In genomic region chr13:50448535-50448981, GRCh38 we compare ENCODE assay signal across 14 cellular contexts.
DNase-seq lines count a peak whose midpoint lies in the region; ATAC-seq, FAIRE-seq and TF ChIP-seq lines count a peak whose summit lies in the region.
"Had no signal": no experiment of that assay in that cellular context is flagged by ENCODE, and none has a peak within 500 bp of the region (broad histone marks: within the 10 kb centered on the region; RNA-seq: fewer than 3 reads in every experiment).

No MANE protein-coding gene starts in this region.

- FAIRE-seq in endothelial cell of umbilical vein (lab: Jason Lieb, UNC): peak; percentile 88

- H3K9ac ChIP-seq in endothelial cell of umbilical vein (replicated peaks; ENCODE audit: extremely low read depth, insufficient read depth, low read length): peak overlapping the region; percentile 44

- H3K27me3 ChIP-seq in heart left ventricle (no peaks in the 10 kb centered on the region), right cardiac atrium (ENCODE audit: control insufficient read depth, insufficient read depth) (no peaks in the 10 kb centered on the region), endothelial cell of umbilical vein (ENCODE audit: control insufficient read depth in 2 of 2, insufficient read depth in 2 of 2, low read length in 2 of 2) (no peaks in the 10 kb centered on the region)
- H3K27me3 ChIP-seq: gastroesophageal sphincter, stomach had no signal

- dilution Hi-C loops in endothelial cell of umbilical vein (cut with MboI; ENCODE audit: extremely low pct_ligation_motif_present, low sequenced_read_pairs): no loop called here

- TF ChIP-seq CTCF in heart left ventricle (IDR thresholded peaks at IDR 0.05) (no peak), endothelial cell of umbilical vein (IDR thresholded peaks at IDR 0.05; ENCODE audit: extremely low read depth in 1 of 2, insufficient read depth in 1 of 2, low read depth in 1 of 2, low read length in 2 of 2) (no peak)

- H3K9me3 ChIP-seq in heart left ventricle (no peaks in the 10 kb centered on the region), right cardiac atrium (ENCODE audit: control insufficient read depth, low read length) (no peaks in the 10 kb centered on the region), endothelial cell of umbilical vein (replicated peaks; ENCODE audit: control insufficient read depth, insufficient read depth, low read length) (no peaks in the 10 kb centered on the region)
- H3K9me3 ChIP-seq: gastroesophageal sphincter, stomach had no signal

- H3K27ac Mint-ChIP-seq in activated naive CD8-positive, alpha-beta T cell treated with anti-CD3 and anti-CD28 coated beads, Interleukin-2, amount 50 U/mL, for 24 hours: no peak overlapping the region
- H3K27ac Mint-ChIP-seq in activated CD4-positive, alpha-beta memory T cell treated with anti-CD3 and anti-CD28 coated beads, Interleukin-2, amount 10 ng/mL, durations not matched to agents 7 days and 5 days: no peak overlapping the region
- H3K27ac Mint-ChIP-seq: activated CD4-positive, alpha-beta memory T cell treated with anti-CD3 and anti-CD28 coated beads for 36 hours; naive thymus-derived CD4-positive, alpha-beta T cell had no signal

- peak overlapping the region; percentile 87 for H2AFZ ChIP-seq in endothelial cell of umbilical vein (ENCODE audit: low read depth, low read length)

- H3K27ac ChIP-seq in heart left ventricle: peak overlapping the region in 8 of 12 donors; percentile 21 to 54 (median 45)
- H3K27ac ChIP-seq in right cardiac atrium (ENCODE audit: low read length): no peak overlapping the region
- H3K27ac ChIP-seq in endothelial cell of umbilical vein (ENCODE audit: insufficient read depth, low read depth, low read length): peak overlapping the region; percentile 94
- H3K27ac ChIP-seq: gastroesophageal sphincter, stomach had no signal

- intact Hi-C loops in heart left ventricle (cut with DNase I) (no loop called here), right cardiac atrium (cut with DNase I) (no loop called here), endothelial cell of umbilical vein (cut with micrococcal nuclease) (loop anchor here (1.0 to 10.0 kb wide), 7 partner anchors 27 to 367 kb away; no protein-coding TSS in a partner anchor)

- H3K36me3 Mint-ChIP-seq in activated naive CD8-positive, alpha-beta T cell treated with anti-CD3 and anti-CD28 coated beads, Interleukin-2, amount 50 U/mL, for 24 hours (ENCODE audit: low read depth): no peaks in the 10 kb centered on the region
- no peaks in the 10 kb centered on the region for H3K36me3 Mint-ChIP-seq in activated CD4-positive, alpha-beta memory T cell treated with anti-CD3 and anti-CD28 coated beads, Interleukin-2, amount 10 ng/mL, durations not matched to agents 7 days and 5 days (ENCODE audit: low read depth)
- H3K36me3 Mint-ChIP-seq: activated CD4-positive, alpha-beta memory T cell treated with anti-CD3 and anti-CD28 coated beads for 36 hours had no signal

- 42 to 74% (median 66%) methylated on average over 1 of the region's 1 CpG for WGBS in heart left ventricle, 4 donors
- 49% methylated on average over 1 of the region's 1 CpG for WGBS in right cardiac atrium

- BruUV-seq in endothelial cell of umbilical vein (replicated peaks; lab: Mats Ljungman, UMichigan): no TSS peak

- H3K79me2 ChIP-seq in endothelial cell of umbilical vein (ENCODE audit: control insufficient read depth, insufficient read depth, low read length): no peaks in the 10 kb centered on the region

- H3K4me3 ChIP-seq in heart left ventricle (no peak overlapping the region), right cardiac atrium (ENCODE audit: low read length) (no peak overlapping the region), endothelial cell of umbilical vein (replicated peaks in 1 of 3; ENCODE audit: insufficient read depth in 1 of 3, low read depth in 1 of 3, low read length in 3 of 3) (no peak overlapping the region)
- H3K4me3 ChIP-seq: gastroesophageal sphincter, stomach had no signal

- no peaks in the 10 kb centered on the region for H3K9me1 ChIP-seq in endothelial cell of umbilical vein (replicated peaks; ENCODE audit: control insufficient read depth, extremely low read depth, insufficient read depth, low read length)

- no peak for TF ChIP-seq POLR2A in heart left ventricle (IDR thresholded peaks at IDR 0.05)
- peak; percentile 65 for TF ChIP-seq POLR2A in endothelial cell of umbilical vein (IDR thresholded peaks at IDR 0.05; ENCODE audit: low read depth, low read length)

- no peaks in the 10 kb centered on the region for H3K9me3 Mint-ChIP-seq in activated naive CD8-positive, alpha-beta T cell treated with anti-CD3 and anti-CD28 coated beads, Interleukin-2, amount 50 U/mL, for 24 hours
- H3K9me3 Mint-ChIP-seq in activated CD4-positive, alpha-beta memory T cell treated with anti-CD3 and anti-CD28 coated beads, Interleukin-2, amount 10 ng/mL, durations not matched to agents 7 days and 5 days: no peaks in the 10 kb centered on the region
- H3K9me3 Mint-ChIP-seq: activated CD4-positive, alpha-beta memory T cell treated with anti-CD3 and anti-CD28 coated beads for 36 hours; naive thymus-derived CD4-positive, alpha-beta T cell had no signal

- POLR2A ChIA-PET in endothelial cell of umbilical vein (lab: Charles Lee): interaction anchor here (0.8 to 1.9 kb wide), 2 partner anchors 38 to 451 kb away, joined by 3 read pairs; partner anchors contain the start of gene TRIM13
- POLR2A ChIA-PET in activated CD4-positive, alpha-beta memory T cell treated with anti-CD3 and anti-CD28 coated beads, Interleukin-2, amount 10 ng/mL, durations not matched to agents 7 days and 5 days (lab: Charles Lee): no interaction called here

- DNase-seq in heart left ventricle (no peak), right cardiac atrium (no peak), NCI-H345 treated with DMSO at 0.1 percent for 48 hours (lab: John Stamatoyannopoulos, UW; ENCODE audit: unreplicated experiment) (peak; percentile 26), endothelial cell of umbilical vein (ENCODE audit: low read depth, low spot score) (peak; percentile 97), renal cortical epithelial cell (ENCODE audit: low read depth) (peak; percentile 93), activated T-cell treated with anti-CD3 and anti-CD28 coated beads for 4 hours (no peak)
- no peak for DNase-seq in activated naive CD8-positive, alpha-beta T cell treated with anti-CD3 and anti-CD28 coated beads, Interleukin-2, amount 50 U/mL, for 24 hours
- no peak for DNase-seq in activated CD4-positive, alpha-beta memory T cell treated with anti-CD3 and anti-CD28 coated beads, Interleukin-2, amount 10 ng/mL, durations not matched to agents 7 days and 5 days
- DNase-seq: activated CD4-positive, alpha-beta memory T cell treated with anti-CD3 and anti-CD28 coated beads for 36 hours; activated effector memory CD4-positive, alpha-beta T cell treated with Interleukin-2 at 50 U/mL for 16 hours; naive thymus-derived CD4-positive, alpha-beta T cell; NCI-H524; stomach had no signal

- no peaks in the 10 kb centered on the region for H3K27me3 Mint-ChIP-seq in activated naive CD8-positive, alpha-beta T cell treated with anti-CD3 and anti-CD28 coated beads, Interleukin-2, amount 50 U/mL, for 24 hours
- peaks cover 6% of the 10 kb centered on the region for H3K27me3 Mint-ChIP-seq in activated CD4-positive, alpha-beta memory T cell treated with anti-CD3 and anti-CD28 coated beads, Interleukin-2, amount 10 ng/mL, durations not matched to agents 7 days and 5 days
- H3K27me3 Mint-ChIP-seq: activated CD4-positive, alpha-beta memory T cell treated with anti-CD3 and anti-CD28 coated beads for 36 hours had no signal

- CTCF ChIA-PET in endothelial cell of umbilical vein (lab: Charles Lee): interaction anchor here (0.8 to 1.2 kb wide), 7 partner anchors 11 to 463 kb away, joined by 3 to 5 read pairs (median 4); partner anchors contain the start of gene TRIM13
- CTCF ChIA-PET in activated CD4-positive, alpha-beta memory T cell treated with anti-CD3 and anti-CD28 coated beads, Interleukin-2, amount 10 ng/mL, durations not matched to agents 7 days and 5 days (lab: Charles Lee): no interaction called here

- H3K4me2 ChIP-seq in endothelial cell of umbilical vein (ENCODE audit: insufficient read depth, low read length): peak overlapping the region; percentile 54

- ATAC-seq in heart left ventricle: peak in 2 of 4 donors; percentile 31 to 79
- ATAC-seq in right cardiac atrium: no peak
- ATAC-seq in activated naive CD8-positive, alpha-beta T cell treated with anti-CD3 and anti-CD28 coated beads, Interleukin-2, amount 50 U/mL, for 24 hours: no peak
- ATAC-seq: gastroesophageal sphincter; naive thymus-derived CD4-positive, alpha-beta T cell had no signal

- peaks cover 15% of the 10 kb centered on the region for H3K4me1 Mint-ChIP-seq in activated naive CD8-positive, alpha-beta T cell treated with anti-CD3 and anti-CD28 coated beads, Interleukin-2, amount 50 U/mL, for 24 hours
- H3K4me1 Mint-ChIP-seq in activated CD4-positive, alpha-beta memory T cell treated with anti-CD3 and anti-CD28 coated beads, Interleukin-2, amount 10 ng/mL, durations not matched to agents 7 days and 5 days: no peaks in the 10 kb centered on the region

- H3K4me1 ChIP-seq in heart left ventricle: peaks cover 0 to 36% (median 13%) of the 10 kb centered on the region in 12 donors
- peaks cover 10% of the 10 kb centered on the region for H3K4me1 ChIP-seq in right cardiac atrium (ENCODE audit: control insufficient read depth, insufficient read depth, low read length)
- H3K4me1 ChIP-seq in endothelial cell of umbilical vein (ENCODE audit: control insufficient read depth, extremely low read depth, insufficient read depth, low read length): peaks cover 22% of the 10 kb centered on the region
- H3K4me1 ChIP-seq: stomach had no signal

- no peaks in the 10 kb centered on the region for H4K20me1 ChIP-seq in endothelial cell of umbilical vein (replicated peaks; ENCODE audit: control insufficient read depth, extremely low read depth, insufficient read depth, low read length)

- no peaks in the 10 kb centered on the region for H3K36me3 ChIP-seq in heart left ventricle
- H3K36me3 ChIP-seq in endothelial cell of umbilical vein (ENCODE audit: control insufficient read depth in 2 of 2, extremely low read depth in 1 of 2, insufficient read depth in 2 of 2, low read length in 2 of 2): no peaks in the 10 kb centered on the region
- H3K36me3 ChIP-seq: gastroesophageal sphincter, stomach had no signal

- no peak overlapping the region for H3K4me3 Mint-ChIP-seq in activated naive CD8-positive, alpha-beta T cell treated with anti-CD3 and anti-CD28 coated beads, Interleukin-2, amount 50 U/mL, for 24 hours
- H3K4me3 Mint-ChIP-seq in activated CD4-positive, alpha-beta memory T cell treated with anti-CD3 and anti-CD28 coated beads, Interleukin-2, amount 10 ng/mL, durations not matched to agents 7 days and 5 days: no peak overlapping the region
- H3K4me3 Mint-ChIP-seq: activated CD4-positive, alpha-beta memory T cell treated with anti-CD3 and anti-CD28 coated beads for 36 hours; naive thymus-derived CD4-positive, alpha-beta T cell had no signal

TF ChIP-seq in endothelial cell of umbilical vein, 7 proteins besides CTCF, POLR2A, EP300 and RAD21 (continues in another document):
- TF ChIP-seq MYC (IDR thresholded peaks at IDR 0.05; ENCODE audit: low read depth, low read length) (no peak), MAX (IDR thresholded peaks at IDR 0.05; ENCODE audit: insufficient read depth, insufficient read length) (no peak)

Comparison
In these comparisons a context has a peak if more than half of its experiments do, and no peak if none do; other contexts are left out.
1. DNase-seq: peak in NCI-H345 treated with DMSO at 0.1 percent for 48 hours (single experiment), endothelial cell of umbilical vein (single experiment) and renal cortical epithelial cell (single experiment); none in heart left ventricle (0 of 5), right cardiac atrium (0 of 3), activated naive CD8-positive, alpha-beta T cell treated with anti-CD3 and anti-CD28 coated beads, Interleukin-2, amount 50 U/mL, for 24 hours (single experiment), activated CD4-positive, alpha-beta memory T cell treated with anti-CD3 and anti-CD28 coated beads, Interleukin-2, amount 10 ng/mL, durations not matched to agents 7 days and 5 days (single experiment) and activated T-cell treated with anti-CD3 and anti-CD28 coated beads for 4 hours (single experiment).